Comparison of ENCODE assay signal across 1 cellular context in the genomic region with DNA sequence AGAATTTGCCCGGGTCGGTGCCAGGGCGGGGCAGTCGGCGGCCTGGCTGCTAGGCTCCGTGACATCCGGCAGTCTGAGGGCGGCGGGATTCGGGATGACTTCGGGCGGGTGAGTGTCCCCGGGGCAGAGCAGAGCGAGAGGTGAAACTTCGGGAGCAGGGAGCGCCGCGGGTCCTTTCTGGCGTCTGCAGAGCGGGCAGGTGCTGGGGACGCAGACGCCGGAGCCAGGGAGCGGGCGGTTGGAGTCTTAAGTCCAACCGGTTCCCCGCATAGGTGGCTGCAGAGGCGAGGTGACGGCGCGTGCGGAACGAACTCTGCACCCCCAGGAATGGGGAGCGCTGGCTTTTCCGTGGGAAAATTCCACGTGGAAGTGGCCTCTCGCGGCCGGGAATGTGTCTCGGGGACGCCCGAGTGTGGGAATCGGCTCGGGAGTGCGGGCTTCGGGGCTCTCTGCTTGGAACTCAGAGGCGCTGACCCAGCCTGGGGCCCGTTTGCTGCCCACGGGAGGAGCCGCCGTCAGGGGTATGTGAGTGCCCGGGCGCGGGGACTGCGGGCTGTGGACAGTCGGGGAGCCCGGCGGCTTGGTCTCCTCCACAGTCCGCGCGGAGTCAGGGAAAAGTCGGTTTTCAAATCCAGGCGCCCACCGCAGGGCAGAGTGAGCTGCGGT.
TF ChIP-seq lines count a peak whose summit lies in the region.

TSS of gene B4GALNT2 (plus strand) at position 71 of the 666 bp plus-strand sequence. CDS start at position 95, 24 bp downstream.

TF ChIP-seq in HepG2, 621 proteins besides CTCF, POLR2A, EP300 and RAD21 (continued from another document and continues in another):
- TF ChIP-seq ZNF468 (CRISPR knock-in tag; IDR thresholded peaks at IDR 0.05) (no peak), ARNT2 (CRISPR knock-in tag; IDR thresholded peaks at IDR 0.05; ENCODE audit: low read depth) (no peak), ZNF33B (CRISPR knock-in tag; IDR thresholded peaks at IDR 0.05) (no peak), TAF15 (IDR thresholded peaks at IDR 0.05; ENCODE audit: low read depth, low read length, poor library complexity, severe bottlenecking) (no peak), ZNF569 (CRISPR knock-in tag; IDR thresholded peaks at IDR 0.05; ENCODE audit: borderline replicate concordance) (no peak), CCDC6 (CRISPR knock-in tag; IDR thresholded peaks at IDR 0.05) (no peak), CHD4 (IDR thresholded peaks at IDR 0.05; ENCODE audit: borderline replicate concordance, low read length) (no peak), ZBTB20 (CRISPR knock-in tag; IDR thresholded peaks at IDR 0.05; ENCODE audit: borderline replicate concordance, low read depth) (no peak), NAIF1 (CRISPR knock-in tag; IDR thresholded peaks at IDR 0.05; ENCODE audit: borderline replicate concordance) (no peak), PHB2 (IDR thresholded peaks at IDR 0.05; ENCODE audit: partially characterized antibody) (no peak), ZSCAN20 (CRISPR knock-in tag; IDR thresholded peaks at IDR 0.05; ENCODE audit: borderline replicate concordance) (no peak), ZFP90 (CRISPR knock-in tag; IDR thresholded peaks at IDR 0.05; ENCODE audit: borderline replicate concordance) (no peak), EEA1 (CRISPR knock-in tag; IDR thresholded peaks at IDR 0.05; ENCODE audit: borderline replicate concordance) (no peak), NONO (IDR thresholded peaks at IDR 0.05) (no peak), NONO (CRISPR knock-in tag; conservative IDR thresholded peaks at IDR 0.05) (no peak), ZNF768 (CRISPR knock-in tag; IDR thresholded peaks at IDR 0.05) (peak; percentile 47; the same call in 1 of the 2 replicates), KLF11 (CRISPR knock-in tag; IDR thresholded peaks at IDR 0.05) (no peak), STAG1 (CRISPR knock-in tag; IDR thresholded peaks at IDR 0.05) (no peak), BHLHE40 (IDR thresholded peaks at IDR 0.05; ENCODE audit: low read length) (no peak), ZNF383 (CRISPR knock-in tag; IDR thresholded peaks at IDR 0.05; ENCODE audit: borderline replicate concordance) (no peak), SMYD3 (CRISPR knock-in tag; IDR thresholded peaks at IDR 0.05) (no peak), ZSCAN29 (CRISPR knock-in tag; conservative IDR thresholded peaks at IDR 0.05) (no peak), KLF9 (CRISPR knock-in tag; IDR thresholded peaks at IDR 0.05; ENCODE audit: low read depth) (no peak), TEAD2 (CRISPR knock-in tag; IDR thresholded peaks at IDR 0.05) (no peak), ARID2 (CRISPR knock-in tag; IDR thresholded peaks at IDR 0.05; ENCODE audit: borderline replicate concordance) (no peak), MAFF (IDR thresholded peaks at IDR 0.05; ENCODE audit: low read depth, low read length) (no peak), NR2F6 (IDR thresholded peaks at IDR 0.05) (no peak), NR2F6 (CRISPR knock-in tag; IDR thresholded peaks at IDR 0.05) (no peak), GFI1 (CRISPR knock-in tag; IDR thresholded peaks at IDR 0.05; ENCODE audit: borderline replicate concordance) (no peak), ZNF326 (CRISPR knock-in tag; IDR thresholded peaks at IDR 0.05; ENCODE audit: borderline replicate concordance) (no peak), PREB (CRISPR knock-in tag; IDR thresholded peaks at IDR 0.05) (0 out of 2 replicates have a peak, but pooled peaks have one; percentile 67), HNRNPLL (IDR thresholded peaks at IDR 0.05; ENCODE audit: low read depth, low read length, poor library complexity, severe bottlenecking) (peak; percentile 81), IRF9 (CRISPR knock-in tag; IDR thresholded peaks at IDR 0.05; ENCODE audit: borderline replicate concordance) (peak; percentile 61; the same call in 1 of the 2 replicates), HES4 (CRISPR knock-in tag; IDR thresholded peaks at IDR 0.05; ENCODE audit: borderline replicate concordance) (no peak), CEBPG (CRISPR knock-in tag; IDR thresholded peaks at IDR 0.05) (no peak), TCF12 (IDR thresholded peaks at IDR 0.05) (no peak), TCF12 (CRISPR knock-in tag; IDR thresholded peaks at IDR 0.05) (no peak), SRY (CRISPR knock-in tag; IDR thresholded peaks at IDR 0.05) (no peak), SP4 (CRISPR knock-in tag; IDR thresholded peaks at IDR 0.05) (0 out of 2 replicates have a peak, but pooled peaks have one; percentile 17), SNAPC2 (CRISPR knock-in tag; IDR thresholded peaks at IDR 0.05) (no peak), ZNF331 (CRISPR knock-in tag; IDR thresholded peaks at IDR 0.05) (no peak), ZNF549 (CRISPR knock-in tag; IDR thresholded peaks at IDR 0.05) (no peak), ZNF124 (CRISPR knock-in tag; IDR thresholded peaks at IDR 0.05) (no peak), DNMT1 (CRISPR knock-in tag; IDR thresholded peaks at IDR 0.05) (no peak), FOSL1 (CRISPR knock-in tag; IDR thresholded peaks at IDR 0.05; ENCODE audit: borderline replicate concordance) (no peak), ZNF776 (CRISPR knock-in tag; IDR thresholded peaks at IDR 0.05) (no peak), THAP9 (CRISPR knock-in tag; IDR thresholded peaks at IDR 0.05; ENCODE audit: borderline replicate concordance) (no peak), PITX1 (CRISPR knock-in tag; IDR thresholded peaks at IDR 0.05) (0 out of 2 replicates have a peak, but pooled peaks have one; percentile 45), KDM4B (CRISPR knock-in tag; IDR thresholded peaks at IDR 0.05) (no peak)
- TF ChIP-seq, protein P1, sequence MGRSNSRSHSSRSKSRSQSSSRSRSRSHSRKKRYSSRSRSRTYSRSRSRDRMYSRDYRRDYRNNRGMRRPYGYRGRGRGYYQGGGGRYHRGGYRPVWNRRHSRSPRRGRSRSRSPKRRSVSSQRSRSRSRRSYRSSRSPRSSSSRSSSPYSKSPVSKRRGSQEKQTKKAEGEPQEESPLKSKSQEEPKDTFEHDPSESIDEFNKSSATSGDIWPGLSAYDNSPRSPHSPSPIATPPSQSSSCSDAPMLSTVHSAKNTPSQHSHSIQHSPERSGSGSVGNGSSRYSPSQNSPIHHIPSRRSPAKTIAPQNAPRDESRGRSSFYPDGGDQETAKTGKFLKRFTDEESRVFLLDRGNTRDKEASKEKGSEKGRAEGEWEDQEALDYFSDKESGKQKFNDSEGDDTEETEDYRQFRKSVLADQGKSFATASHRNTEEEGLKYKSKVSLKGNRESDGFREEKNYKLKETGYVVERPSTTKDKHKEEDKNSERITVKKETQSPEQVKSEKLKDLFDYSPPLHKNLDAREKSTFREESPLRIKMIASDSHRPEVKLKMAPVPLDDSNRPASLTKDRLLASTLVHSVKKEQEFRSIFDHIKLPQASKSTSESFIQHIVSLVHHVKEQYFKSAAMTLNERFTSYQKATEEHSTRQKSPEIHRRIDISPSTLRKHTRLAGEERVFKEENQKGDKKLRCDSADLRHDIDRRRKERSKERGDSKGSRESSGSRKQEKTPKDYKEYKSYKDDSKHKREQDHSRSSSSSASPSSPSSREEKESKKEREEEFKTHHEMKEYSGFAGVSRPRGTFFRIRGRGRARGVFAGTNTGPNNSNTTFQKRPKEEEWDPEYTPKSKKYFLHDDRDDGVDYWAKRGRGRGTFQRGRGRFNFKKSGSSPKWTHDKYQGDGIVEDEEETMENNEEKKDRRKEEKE (IDR thresholded peaks at IDR 0.05): no peak
- TF ChIP-seq, protein P2, sequence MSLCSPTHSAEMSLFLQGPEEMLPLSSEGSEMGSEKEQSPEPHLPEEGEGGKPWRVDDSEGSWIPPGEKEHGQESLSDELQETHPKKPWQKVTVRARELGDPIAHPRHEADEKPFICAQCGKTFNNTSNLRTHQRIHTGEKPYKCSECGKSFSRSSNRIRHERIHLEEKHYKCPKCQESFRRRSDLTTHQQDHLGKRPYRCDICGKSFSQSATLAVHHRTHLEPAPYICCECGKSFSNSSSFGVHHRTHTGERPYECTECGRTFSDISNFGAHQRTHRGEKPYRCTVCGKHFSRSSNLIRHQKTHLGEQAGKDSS (CRISPR knock-in tag; IDR thresholded peaks at IDR 0.05; ENCODE audit: borderline replicate concordance, low read depth): no peak
- TF ChIP-seq, protein P3, sequence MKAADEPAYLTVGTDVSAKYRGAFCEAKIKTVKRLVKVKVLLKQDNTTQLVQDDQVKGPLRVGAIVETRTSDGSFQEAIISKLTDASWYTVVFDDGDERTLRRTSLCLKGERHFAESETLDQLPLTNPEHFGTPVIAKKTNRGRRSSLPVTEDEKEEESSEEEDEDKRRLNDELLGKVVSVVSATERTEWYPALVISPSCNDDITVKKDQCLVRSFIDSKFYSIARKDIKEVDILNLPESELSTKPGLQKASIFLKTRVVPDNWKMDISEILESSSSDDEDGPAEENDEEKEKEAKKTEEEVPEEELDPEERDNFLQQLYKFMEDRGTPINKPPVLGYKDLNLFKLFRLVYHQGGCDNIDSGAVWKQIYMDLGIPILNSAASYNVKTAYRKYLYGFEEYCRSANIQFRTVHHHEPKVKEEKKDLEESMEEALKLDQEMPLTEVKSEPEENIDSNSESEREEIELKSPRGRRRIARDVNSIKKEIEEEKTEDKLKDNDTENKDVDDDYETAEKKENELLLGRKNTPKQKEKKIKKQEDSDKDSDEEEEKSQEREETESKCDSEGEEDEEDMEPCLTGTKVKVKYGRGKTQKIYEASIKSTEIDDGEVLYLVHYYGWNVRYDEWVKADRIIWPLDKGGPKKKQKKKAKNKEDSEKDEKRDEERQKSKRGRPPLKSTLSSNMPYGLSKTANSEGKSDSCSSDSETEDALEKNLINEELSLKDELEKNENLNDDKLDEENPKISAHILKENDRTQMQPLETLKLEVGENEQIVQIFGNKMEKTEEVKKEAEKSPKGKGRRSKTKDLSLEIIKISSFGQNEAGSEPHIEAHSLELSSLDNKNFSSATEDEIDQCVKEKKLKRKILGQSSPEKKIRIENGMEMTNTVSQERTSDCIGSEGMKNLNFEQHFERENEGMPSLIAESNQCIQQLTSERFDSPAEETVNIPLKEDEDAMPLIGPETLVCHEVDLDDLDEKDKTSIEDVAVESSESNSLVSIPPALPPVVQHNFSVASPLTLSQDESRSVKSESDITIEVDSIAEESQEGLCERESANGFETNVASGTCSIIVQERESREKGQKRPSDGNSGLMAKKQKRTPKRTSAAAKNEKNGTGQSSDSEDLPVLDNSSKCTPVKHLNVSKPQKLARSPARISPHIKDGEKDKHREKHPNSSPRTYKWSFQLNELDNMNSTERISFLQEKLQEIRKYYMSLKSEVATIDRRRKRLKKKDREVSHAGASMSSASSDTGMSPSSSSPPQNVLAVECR (CRISPR knock-in tag; IDR thresholded peaks at IDR 0.05; ENCODE audit: borderline replicate concordance): peak; percentile 43; the same call in 1 of the 2 replicates
- TF ChIP-seq, protein P4, sequence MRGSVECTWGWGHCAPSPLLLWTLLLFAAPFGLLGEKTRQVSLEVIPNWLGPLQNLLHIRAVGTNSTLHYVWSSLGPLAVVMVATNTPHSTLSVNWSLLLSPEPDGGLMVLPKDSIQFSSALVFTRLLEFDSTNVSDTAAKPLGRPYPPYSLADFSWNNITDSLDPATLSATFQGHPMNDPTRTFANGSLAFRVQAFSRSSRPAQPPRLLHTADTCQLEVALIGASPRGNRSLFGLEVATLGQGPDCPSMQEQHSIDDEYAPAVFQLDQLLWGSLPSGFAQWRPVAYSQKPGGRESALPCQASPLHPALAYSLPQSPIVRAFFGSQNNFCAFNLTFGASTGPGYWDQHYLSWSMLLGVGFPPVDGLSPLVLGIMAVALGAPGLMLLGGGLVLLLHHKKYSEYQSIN (CRISPR knock-in tag; IDR thresholded peaks at IDR 0.05; ENCODE audit: borderline replicate concordance): no peak
